Comparison of ENCODE assay signal across 9 cellular contexts in the genomic region with DNA sequence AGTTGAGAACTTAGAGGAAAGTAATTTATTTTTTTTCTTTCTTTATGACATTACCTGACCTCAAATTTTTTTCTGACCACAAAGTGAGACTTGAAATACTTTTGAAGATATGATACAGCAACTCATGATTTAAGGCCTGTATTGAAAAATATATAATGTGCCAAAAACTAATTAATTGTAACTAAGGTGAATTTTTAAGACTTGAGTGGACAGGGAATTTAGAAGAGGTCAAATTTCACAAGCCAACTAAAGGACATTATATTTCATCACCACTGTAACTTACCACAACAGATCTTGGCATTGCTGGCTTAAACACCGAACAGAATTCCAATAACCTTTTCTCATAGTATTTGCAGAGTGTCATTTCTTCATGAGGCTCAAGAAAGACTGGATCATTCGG. TPM values are rescaled to one million over a fixed set of nuclear protein-coding genes. Genes with fewer than 3 reads are reported as not detected.
DNase-seq lines count a peak whose midpoint lies in the region; ATAC-seq, FAIRE-seq and TF ChIP-seq lines count a peak whose summit lies in the region.
"Had no signal": no experiment of that assay in that cellular context is flagged by ENCODE, and none has a peak within 500 bp of the region (broad histone marks: within the 10 kb centered on the region; RNA-seq: fewer than 3 reads in every experiment).

No MANE protein-coding gene starts in this region.

- H3K27ac ChIP-seq in gastrocnemius medialis, result peak overlapping the region; percentile 92 to 99 (median 94)

- in situ Hi-C loops in gastrocnemius medialis (cut with MboI; ENCODE audit: low sequenced_read_pairs in 4 of 4), result loop anchor here (25.0 kb wide), 3 partner anchors 349 to 1276 kb away; a partner anchor contains a TSS

- no peak for ATAC-seq in gastrocnemius medialis

- TF ChIP-seq CTCF in gastrocnemius medialis (IDR thresholded peaks at IDR 0.05 in 4 of 5, conservative IDR thresholded peaks at IDR 0.05 in 1 of 5) (no peak), GM20000 (IDR thresholded peaks at IDR 0.05; ENCODE audit: extremely low read depth, missing control alignments) (no peak)

- no peak for TF ChIP-seq POLR2A in GM12892 (IDR thresholded peaks at IDR 0.05; ENCODE audit: low read depth, low read length)
- no peak for TF ChIP-seq POLR2A in erythroblast (IDR thresholded peaks at IDR 0.05; ENCODE audit: low read length)
- TF ChIP-seq POLR2A in gastrocnemius medialis (IDR thresholded peaks at IDR 0.05), result no peak

- H3K27me3 ChIP-seq in gastrocnemius medialis, result no peaks in the 10 kb centered on the region

- peaks cover 11 to 21% of the 10 kb centered on the region in 2 donors for H3K4me1 ChIP-seq in gastrocnemius medialis

- DNase-seq in GM12892 (ENCODE audit: insufficient read length) (no peak), RKO (ENCODE audit: low spot score) (peak; percentile 45), erythroblast (lab: John Stamatoyannopoulos, UW) (peak; percentile 1 to 13), gastrocnemius medialis (no peak), GM20000 (ENCODE audit: low spot score) (no peak), NCI-H1694 treated with DMSO at 0.1 percent for 48 hours (lab: John Stamatoyannopoulos, UW) (no peak), activated gamma-delta T cell (lab: John Stamatoyannopoulos, UW) (no peak)
- DNase-seq in activated effector memory CD4-positive, alpha-beta T cell treated with Interleukin-2 at 50 U/mL for 16 hours, result no peak
- DNase-seq: NCI-H2029 treated with DMSO at 0.1 percent for 48 hours had no signal

- intact Hi-C loops in gastrocnemius medialis (cut with DNase I; ENCODE audit: low total_unique reads), result no loop called here

- H3K36me3 ChIP-seq in gastrocnemius medialis, result peaks cover 0 to 32% of the 10 kb centered on the region in 2 donors

- peak overlapping the region in 3 of 4 donors; percentile 75 to 92 (median 89) for H3K4me3 ChIP-seq in gastrocnemius medialis

- no peaks in the 10 kb centered on the region for H3K9me3 ChIP-seq in gastrocnemius medialis

- peak; percentile 38 for FAIRE-seq in GM12892 (lab: Jason Lieb, UNC)

RNA-seq across cellular contexts. Expression of a gene that starts 1.8 kb away (rescaled TPM):
- 53.0 TPM for polyA plus RNA-seq in GM12892 (2012; ENCODE audit: missing spikeins)
- total RNA-seq in gastrocnemius medialis, result 10 to 100 TPM; 48.1 to 77.4 (median 57.2) TPM

Comparison
In these comparisons a context has a peak if more than half of its experiments do, and no peak if none do; other contexts are left out.
1. DNase-seq: peak in RKO (single experiment) and erythroblast (2 of 2); none in GM12892 (single experiment), gastrocnemius medialis (0 of 2), activated effector memory CD4-positive, alpha-beta T cell treated with Interleukin-2 at 50 U/mL for 16 hours (single experiment), GM20000 (single experiment), NCI-H1694 treated with DMSO at 0.1 percent for 48 hours (single experiment) and activated gamma-delta T cell (single experiment).